8 cellular contexts compared by ENCODE assay signal in the genomic region with DNA sequence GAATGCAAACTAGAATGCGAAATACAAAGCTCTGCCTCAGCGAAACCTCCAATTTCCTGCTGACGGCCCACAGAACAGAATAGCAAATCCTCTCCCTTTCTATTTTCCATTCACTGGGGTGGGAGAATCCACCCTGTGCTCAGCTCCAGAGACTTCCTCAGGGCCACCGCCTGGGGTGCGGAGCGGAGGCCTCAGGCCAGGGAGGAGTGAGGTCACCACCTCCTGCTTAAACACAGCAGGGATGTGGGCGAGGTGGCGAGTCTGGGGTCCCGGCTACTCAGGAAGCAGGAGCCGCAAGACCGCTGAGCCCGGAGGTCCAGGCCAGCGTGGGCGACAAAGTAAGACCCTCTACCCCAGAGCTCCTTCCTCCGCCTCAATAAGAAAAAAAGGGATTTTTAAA. TPM values are rescaled to one million over a fixed set of nuclear protein-coding genes. Genes with fewer than 3 reads are reported as not detected.
DNase-seq lines count a peak whose midpoint lies in the region; ATAC-seq and TF ChIP-seq lines count a peak whose summit lies in the region.

No MANE protein-coding gene starts in this region.

- H4K20me1 ChIP-seq in smooth muscle cell (ENCODE audit: low read depth) = no peaks in the 10 kb centered on the region

- no peaks in the 10 kb centered on the region for H3K27me3 Mint-ChIP-seq in activated naive CD8-positive, alpha-beta T cell treated with anti-CD3 and anti-CD28 coated beads, Interleukin-2, amount 50 U/mL, for 24 hours

- peaks cover 33% of the 10 kb centered on the region for H3K36me3 Mint-ChIP-seq in activated naive CD8-positive, alpha-beta T cell treated with anti-CD3 and anti-CD28 coated beads, Interleukin-2, amount 50 U/mL, for 24 hours (ENCODE audit: low read depth)

- H3K79me2 ChIP-seq in smooth muscle cell (ENCODE audit: low read depth) = peaks cover 38% of the 10 kb centered on the region

- 51% methylated on average over 15 of the region's 15 CpGs for WGBS in smooth muscle cell (ENCODE audit: low lambda C conversion rate)

- H3K27ac Mint-ChIP-seq in activated naive CD8-positive, alpha-beta T cell treated with anti-CD3 and anti-CD28 coated beads, Interleukin-2, amount 50 U/mL, for 24 hours = no peak overlapping the region

- H3K4me3 Mint-ChIP-seq in activated naive CD8-positive, alpha-beta T cell treated with anti-CD3 and anti-CD28 coated beads, Interleukin-2, amount 50 U/mL, for 24 hours = peak overlapping the region; percentile 85

- H3K9me3 ChIP-seq in HUES48 (ENCODE audit: control insufficient read depth, insufficient read depth, low read length) (no peaks in the 10 kb centered on the region), iPS-18c (ENCODE audit: control insufficient read depth, insufficient read depth, low read length) (no peaks in the 10 kb centered on the region), smooth muscle cell (replicated peaks; ENCODE audit: low read depth) (no peaks in the 10 kb centered on the region)

- H3K27ac ChIP-seq in HUES48 (ENCODE audit: low read depth, low read length) (peak overlapping the region; percentile 56), smooth muscle cell (ENCODE audit: low read depth) (peak overlapping the region; percentile 92)

- H3K4me3 ChIP-seq in HUES48 (ENCODE audit: low read depth, low read length) (peak overlapping the region; percentile 95), iPS-18c (ENCODE audit: insufficient read depth, low read depth, low read length) (peak overlapping the region; percentile 94; the same call in 1 of the 2 replicates), smooth muscle cell (peak overlapping the region; percentile 78)

- no peaks in the 10 kb centered on the region for H3K27me3 ChIP-seq in HUES48 (ENCODE audit: control insufficient read depth, insufficient read depth, low read length)
- no peaks in the 10 kb centered on the region for H3K27me3 ChIP-seq in smooth muscle cell (ENCODE audit: low read depth)

- H3K4me2 ChIP-seq in smooth muscle cell = peak overlapping the region; percentile 99

- no peak for ATAC-seq in activated naive CD8-positive, alpha-beta T cell treated with anti-CD3 and anti-CD28 coated beads, Interleukin-2, amount 50 U/mL, for 24 hours
- ATAC-seq in HG02981 (IDR thresholded peaks at IDR 0.05; ENCODE audit: unreplicated experiment) = no peak

- H3K9ac ChIP-seq in HUES48 (ENCODE audit: low read depth, low read length) (no peak overlapping the region), smooth muscle cell (ENCODE audit: low read depth) (peak overlapping the region; percentile 88)

- H2AFZ ChIP-seq in smooth muscle cell (ENCODE audit: low read depth) = peak overlapping the region; percentile 77

- H3K36me3 ChIP-seq in HUES48 (ENCODE audit: control insufficient read depth, insufficient read depth, low read length) (peaks cover 13% of the 10 kb centered on the region), smooth muscle cell (ENCODE audit: low read depth) (no peaks in the 10 kb centered on the region)

- DNase-seq in activated naive CD8-positive, alpha-beta T cell treated with anti-CD3 and anti-CD28 coated beads, Interleukin-2, amount 50 U/mL, for 24 hours = no peak
- DNase-seq in smooth muscle cell (lab: John Stamatoyannopoulos, UW; ENCODE audit: unreplicated experiment) = no peak
- DNase-seq in NCI-H1694 (lab: John Stamatoyannopoulos, UW) = no peak
- no peak for DNase-seq in HCEC 1CT
- no peak for DNase-seq in NCI-H2196 (lab: John Stamatoyannopoulos, UW; ENCODE audit: unreplicated experiment)

- H3K4me1 ChIP-seq in HUES48 (ENCODE audit: control insufficient read depth, insufficient read depth, low read length) = peaks cover 8% of the 10 kb centered on the region
- peaks cover 14% of the 10 kb centered on the region for H3K4me1 ChIP-seq in smooth muscle cell (ENCODE audit: low read depth)

- TF ChIP-seq CTCF in smooth muscle cell (IDR thresholded peaks at IDR 0.05; ENCODE audit: borderline replicate concordance, insufficient read depth, poor library complexity, severe bottlenecking) = no peak

- peaks cover 22% of the 10 kb centered on the region for H3K4me1 Mint-ChIP-seq in activated naive CD8-positive, alpha-beta T cell treated with anti-CD3 and anti-CD28 coated beads, Interleukin-2, amount 50 U/mL, for 24 hours

- H3K9me3 Mint-ChIP-seq in activated naive CD8-positive, alpha-beta T cell treated with anti-CD3 and anti-CD28 coated beads, Interleukin-2, amount 50 U/mL, for 24 hours = peaks cover 11% of the 10 kb centered on the region

- peaks cover 9% of the 10 kb centered on the region for H3F3A ChIP-seq in smooth muscle cell (ENCODE audit: low read depth)

RNA-seq across cellular contexts. Expression of gene ZNF320, which starts 0.7 kb away (rescaled TPM):
- total RNA-seq in smooth muscle cell = 14.7 and 16.1 TPM in 2 replicates
- 6.2 and 8.4 TPM in 2 replicates for polyA plus RNA-seq in smooth muscle cell

RNA-seq across cellular contexts. Expression of gene ZNF888, which starts 25.1 kb away (rescaled TPM):
- total RNA-seq in smooth muscle cell = 8.6 and 11.9 TPM in 2 replicates
- 1.6 and 4.2 TPM in 2 replicates for polyA plus RNA-seq in smooth muscle cell

RNA-seq across cellular contexts. Expression of gene ZNF468, which starts 40.7 kb away (rescaled TPM):
- 18.9 and 23.4 TPM in 2 replicates for total RNA-seq in smooth muscle cell
- polyA plus RNA-seq in smooth muscle cell = 8.8 and 14.8 TPM in 2 replicates
